ENCODE assay signal across 9 cellular contexts in the genomic region with DNA sequence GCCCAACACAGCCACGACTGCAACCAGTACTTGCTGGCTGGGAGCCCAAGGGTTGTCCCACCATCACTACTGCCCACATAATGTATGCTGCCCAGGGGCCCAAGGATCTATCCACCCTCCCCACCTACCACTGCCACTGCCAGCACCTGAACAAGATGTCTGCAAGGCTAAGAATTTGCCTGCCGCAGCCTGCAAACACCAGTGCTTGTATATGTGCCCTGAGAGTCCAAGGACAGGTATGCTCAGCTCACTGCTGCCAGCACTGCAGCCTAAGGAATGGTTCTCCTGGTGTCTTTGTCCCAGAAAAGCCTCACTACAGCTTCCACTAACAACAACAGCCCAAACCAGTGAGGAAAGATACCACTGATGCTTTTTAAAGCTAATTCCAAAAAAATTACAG.
"Had no signal": no experiment of that assay in that cellular context is flagged by ENCODE, and none has a peak within 500 bp of the region (broad histone marks: within the 10 kb centered on the region; RNA-seq: fewer than 3 reads in every experiment).

No MANE protein-coding gene starts in this region.

- DNase-seq: GM23248, GOT3, H7, HFFc6, IMR-90 had no signal

- H3K27ac ChIP-seq: GM23248, HL-60 had no signal

- H3K4me1 ChIP-seq: HAP-1 had no signal

- H3K36me3 ChIP-seq: HAP-1 had no signal

- ATAC-seq: HCT116, K562 had no signal

- H3K4me3 ChIP-seq: GM23248, HAP-1, K562 had no signal

- H3K9me3 ChIP-seq: HAP-1 had no signal
